Comparison of ENCODE assay signal across 1 cellular context in the genomic region with DNA sequence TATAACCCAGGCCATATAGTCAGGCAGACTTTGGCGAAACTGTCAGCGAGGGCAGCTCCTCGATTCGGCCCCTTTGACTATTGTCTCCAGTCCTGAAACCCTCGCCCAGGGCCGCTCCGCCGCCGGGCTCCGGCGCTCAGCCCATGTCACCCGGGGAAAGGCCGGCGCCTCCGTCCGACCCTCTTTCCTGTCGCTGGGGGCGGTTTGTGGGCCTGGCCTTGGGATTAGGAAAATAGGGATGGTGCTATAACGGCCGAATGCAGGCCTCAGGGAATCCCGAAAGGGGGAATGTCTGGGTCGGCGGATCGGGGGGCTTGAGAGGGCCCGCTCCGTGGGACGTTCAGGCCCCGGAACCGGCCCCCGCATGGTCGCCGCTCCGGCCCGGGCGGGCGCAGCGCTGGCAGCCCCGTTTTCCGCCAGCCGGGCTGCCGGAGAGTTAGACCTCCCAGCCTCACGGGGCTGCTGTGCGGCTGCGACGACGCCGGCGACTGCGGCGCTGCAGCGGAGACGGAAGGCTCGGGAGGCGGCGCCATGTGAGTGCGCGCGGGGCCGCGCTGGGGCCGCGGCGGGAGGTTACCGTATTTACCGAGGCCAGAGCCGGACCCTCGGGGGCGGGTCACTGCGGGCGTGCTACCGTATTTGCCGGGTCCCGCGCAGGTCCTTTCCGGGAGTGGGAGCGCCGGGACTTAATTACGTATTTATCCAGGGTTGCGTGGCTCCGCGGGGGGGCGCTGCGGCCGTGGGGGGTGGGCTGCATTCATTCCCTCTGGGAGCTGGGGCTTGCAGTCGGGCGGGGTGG.
TF ChIP-seq lines count a peak whose summit lies in the region.

No MANE protein-coding gene starts in this region.

TF ChIP-seq in HepG2, 621 proteins besides CTCF, POLR2A, EP300 and RAD21 (continued from another document and continues in another):
- TF ChIP-seq, protein P1, sequence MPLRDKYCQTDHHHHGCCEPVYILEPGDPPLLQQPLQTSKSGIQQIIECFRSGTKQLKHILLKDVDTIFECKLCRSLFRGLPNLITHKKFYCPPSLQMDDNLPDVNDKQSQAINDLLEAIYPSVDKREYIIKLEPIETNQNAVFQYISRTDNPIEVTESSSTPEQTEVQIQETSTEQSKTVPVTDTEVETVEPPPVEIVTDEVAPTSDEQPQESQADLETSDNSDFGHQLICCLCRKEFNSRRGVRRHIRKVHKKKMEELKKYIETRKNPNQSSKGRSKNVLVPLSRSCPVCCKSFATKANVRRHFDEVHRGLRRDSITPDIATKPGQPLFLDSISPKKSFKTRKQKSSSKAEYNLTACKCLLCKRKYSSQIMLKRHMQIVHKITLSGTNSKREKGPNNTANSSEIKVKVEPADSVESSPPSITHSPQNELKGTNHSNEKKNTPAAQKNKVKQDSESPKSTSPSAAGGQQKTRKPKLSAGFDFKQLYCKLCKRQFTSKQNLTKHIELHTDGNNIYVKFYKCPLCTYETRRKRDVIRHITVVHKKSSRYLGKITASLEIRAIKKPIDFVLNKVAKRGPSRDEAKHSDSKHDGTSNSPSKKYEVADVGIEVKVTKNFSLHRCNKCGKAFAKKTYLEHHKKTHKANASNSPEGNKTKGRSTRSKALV (CRISPR knock-in tag; IDR thresholded peaks at IDR 0.05): peak; percentile 61; the same call in 1 of the 2 replicates
- peak; percentile 61; the same call in 1 of the 2 replicates for TF ChIP-seq BRD4 (CRISPR knock-in tag; IDR thresholded peaks at IDR 0.05)
- TF ChIP-seq PITX1 (CRISPR knock-in tag; IDR thresholded peaks at IDR 0.05): no peak
- TF ChIP-seq, protein P2, sequence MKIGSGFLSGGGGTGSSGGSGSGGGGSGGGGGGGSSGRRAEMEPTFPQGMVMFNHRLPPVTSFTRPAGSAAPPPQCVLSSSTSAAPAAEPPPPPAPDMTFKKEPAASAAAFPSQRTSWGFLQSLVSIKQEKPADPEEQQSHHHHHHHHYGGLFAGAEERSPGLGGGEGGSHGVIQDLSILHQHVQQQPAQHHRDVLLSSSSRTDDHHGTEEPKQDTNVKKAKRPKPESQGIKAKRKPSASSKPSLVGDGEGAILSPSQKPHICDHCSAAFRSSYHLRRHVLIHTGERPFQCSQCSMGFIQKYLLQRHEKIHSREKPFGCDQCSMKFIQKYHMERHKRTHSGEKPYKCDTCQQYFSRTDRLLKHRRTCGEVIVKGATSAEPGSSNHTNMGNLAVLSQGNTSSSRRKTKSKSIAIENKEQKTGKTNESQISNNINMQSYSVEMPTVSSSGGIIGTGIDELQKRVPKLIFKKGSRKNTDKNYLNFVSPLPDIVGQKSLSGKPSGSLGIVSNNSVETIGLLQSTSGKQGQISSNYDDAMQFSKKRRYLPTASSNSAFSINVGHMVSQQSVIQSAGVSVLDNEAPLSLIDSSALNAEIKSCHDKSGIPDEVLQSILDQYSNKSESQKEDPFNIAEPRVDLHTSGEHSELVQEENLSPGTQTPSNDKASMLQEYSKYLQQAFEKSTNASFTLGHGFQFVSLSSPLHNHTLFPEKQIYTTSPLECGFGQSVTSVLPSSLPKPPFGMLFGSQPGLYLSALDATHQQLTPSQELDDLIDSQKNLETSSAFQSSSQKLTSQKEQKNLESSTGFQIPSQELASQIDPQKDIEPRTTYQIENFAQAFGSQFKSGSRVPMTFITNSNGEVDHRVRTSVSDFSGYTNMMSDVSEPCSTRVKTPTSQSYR (CRISPR knock-in tag; IDR thresholded peaks at IDR 0.05; ENCODE audit: borderline replicate concordance): no peak
- TF ChIP-seq MTF1 (CRISPR knock-in tag; IDR thresholded peaks at IDR 0.05): no peak
- no peak for TF ChIP-seq ZFYVE20 (CRISPR knock-in tag; IDR thresholded peaks at IDR 0.05; ENCODE audit: borderline replicate concordance, low read depth)
- TF ChIP-seq, protein P3, sequence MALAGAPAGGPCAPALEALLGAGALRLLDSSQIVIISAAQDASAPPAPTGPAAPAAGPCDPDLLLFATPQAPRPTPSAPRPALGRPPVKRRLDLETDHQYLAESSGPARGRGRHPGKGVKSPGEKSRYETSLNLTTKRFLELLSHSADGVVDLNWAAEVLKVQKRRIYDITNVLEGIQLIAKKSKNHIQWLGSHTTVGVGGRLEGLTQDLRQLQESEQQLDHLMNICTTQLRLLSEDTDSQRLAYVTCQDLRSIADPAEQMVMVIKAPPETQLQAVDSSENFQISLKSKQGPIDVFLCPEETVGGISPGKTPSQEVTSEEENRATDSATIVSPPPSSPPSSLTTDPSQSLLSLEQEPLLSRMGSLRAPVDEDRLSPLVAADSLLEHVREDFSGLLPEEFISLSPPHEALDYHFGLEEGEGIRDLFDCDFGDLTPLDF (CRISPR knock-in tag; IDR thresholded peaks at IDR 0.05): peak; percentile 36; the same call in 1 of the 2 replicates
- no peak for TF ChIP-seq CAMTA2 (CRISPR knock-in tag; IDR thresholded peaks at IDR 0.05; ENCODE audit: borderline replicate concordance)
- TF ChIP-seq MIER2 (CRISPR knock-in tag; IDR thresholded peaks at IDR 0.05): no peak
- no peak for TF ChIP-seq IRF2 (CRISPR knock-in tag; IDR thresholded peaks at IDR 0.05)
- TF ChIP-seq PHF8 (CRISPR knock-in tag; IDR thresholded peaks at IDR 0.05): no peak
- TF ChIP-seq UBTF (CRISPR knock-in tag; IDR thresholded peaks at IDR 0.05): peak; percentile 86; the same call in 1 of the 2 replicates
- peak; percentile 46; the same call in 1 of the 2 replicates for TF ChIP-seq ATF2 (CRISPR knock-in tag; IDR thresholded peaks at IDR 0.05)
- peak; percentile 32; the same call in 1 of the 2 replicates for TF ChIP-seq YEATS4 (CRISPR knock-in tag; IDR thresholded peaks at IDR 0.05; ENCODE audit: borderline replicate concordance)
- TF ChIP-seq ZNF335 (CRISPR knock-in tag; IDR thresholded peaks at IDR 0.05): no peak
- no peak for TF ChIP-seq ZNF773 (CRISPR knock-in tag; IDR thresholded peaks at IDR 0.05; ENCODE audit: borderline replicate concordance)
- TF ChIP-seq ZNF598 (CRISPR knock-in tag; IDR thresholded peaks at IDR 0.05; ENCODE audit: borderline replicate concordance): no peak
- no peak for TF ChIP-seq ZBTB4 (CRISPR knock-in tag; IDR thresholded peaks at IDR 0.05; ENCODE audit: borderline replicate concordance)
- no peak for TF ChIP-seq GZF1 (CRISPR knock-in tag; IDR thresholded peaks at IDR 0.05)
- TF ChIP-seq ZMYM3 (CRISPR knock-in tag; IDR thresholded peaks at IDR 0.05): no peak
- TF ChIP-seq, protein P4, sequence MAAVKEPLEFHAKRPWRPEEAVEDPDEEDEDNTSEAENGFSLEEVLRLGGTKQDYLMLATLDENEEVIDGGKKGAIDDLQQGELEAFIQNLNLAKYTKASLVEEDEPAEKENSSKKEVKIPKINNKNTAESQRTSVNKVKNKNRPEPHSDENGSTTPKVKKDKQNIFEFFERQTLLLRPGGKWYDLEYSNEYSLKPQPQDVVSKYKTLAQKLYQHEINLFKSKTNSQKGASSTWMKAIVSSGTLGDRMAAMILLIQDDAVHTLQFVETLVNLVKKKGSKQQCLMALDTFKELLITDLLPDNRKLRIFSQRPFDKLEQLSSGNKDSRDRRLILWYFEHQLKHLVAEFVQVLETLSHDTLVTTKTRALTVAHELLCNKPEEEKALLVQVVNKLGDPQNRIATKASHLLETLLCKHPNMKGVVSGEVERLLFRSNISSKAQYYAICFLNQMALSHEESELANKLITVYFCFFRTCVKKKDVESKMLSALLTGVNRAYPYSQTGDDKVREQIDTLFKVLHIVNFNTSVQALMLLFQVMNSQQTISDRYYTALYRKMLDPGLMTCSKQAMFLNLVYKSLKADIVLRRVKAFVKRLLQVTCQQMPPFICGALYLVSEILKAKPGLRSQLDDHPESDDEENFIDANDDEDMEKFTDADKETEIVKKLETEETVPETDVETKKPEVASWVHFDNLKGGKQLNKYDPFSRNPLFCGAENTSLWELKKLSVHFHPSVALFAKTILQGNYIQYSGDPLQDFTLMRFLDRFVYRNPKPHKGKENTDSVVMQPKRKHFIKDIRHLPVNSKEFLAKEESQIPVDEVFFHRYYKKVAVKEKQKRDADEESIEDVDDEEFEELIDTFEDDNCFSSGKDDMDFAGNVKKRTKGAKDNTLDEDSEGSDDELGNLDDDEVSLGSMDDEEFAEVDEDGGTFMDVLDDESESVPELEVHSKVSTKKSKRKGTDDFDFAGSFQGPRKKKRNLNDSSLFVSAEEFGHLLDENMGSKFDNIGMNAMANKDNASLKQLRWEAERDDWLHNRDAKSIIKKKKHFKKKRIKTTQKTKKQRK (IDR thresholded peaks at IDR 0.05; ENCODE audit: low read length): no peak
- peak; percentile 68 for TF ChIP-seq SRF (IDR thresholded peaks at IDR 0.05; ENCODE audit: low read depth, low read length)
- TF ChIP-seq MED13 (CRISPR knock-in tag; IDR thresholded peaks at IDR 0.05): no peak; the same call in 1 of the 2 replicates
- peak; percentile 51 for TF ChIP-seq PHF5A (CRISPR knock-in tag; IDR thresholded peaks at IDR 0.05; ENCODE audit: low read depth, unreplicated experiment)
- 0 out of 2 replicates have a peak, but pooled peaks have one; percentile 59 for TF ChIP-seq ZNF431 (CRISPR knock-in tag; IDR thresholded peaks at IDR 0.05; ENCODE audit: borderline replicate concordance, low read depth)
- TF ChIP-seq ESRRA (CRISPR knock-in tag; IDR thresholded peaks at IDR 0.05; ENCODE audit: low read depth): no peak; the same call in 1 of the 2 replicates
- TF ChIP-seq KLF16 (CRISPR knock-in tag; IDR thresholded peaks at IDR 0.05): peak in 1 of 2 experiments; percentile 83; a peak in 1 of 4 replicates
- no peak for TF ChIP-seq ZNF747 (CRISPR knock-in tag; IDR thresholded peaks at IDR 0.05; ENCODE audit: borderline replicate concordance)
- no peak; the same call in 1 of the 2 replicates for TF ChIP-seq ZNF121 (CRISPR knock-in tag; IDR thresholded peaks at IDR 0.05)
